In genomic region chr17:3730881-3731429, GRCh38 we compare ENCODE assay signal across 14 cellular contexts. TPM values are rescaled to one million over a fixed set of nuclear protein-coding genes. Genes with fewer than 3 reads are reported as not detected.
DNase-seq lines count a peak whose midpoint lies in the region; ATAC-seq and TF ChIP-seq lines count a peak whose summit lies in the region.
"Had no signal": no experiment of that assay in that cellular context is flagged by ENCODE, and none has a peak within 500 bp of the region (broad histone marks: within the 10 kb centered on the region; RNA-seq: fewer than 3 reads in every experiment).

No MANE protein-coding gene starts in this region.

- no peaks in the 10 kb centered on the region for H3K9me3 ChIP-seq in mesodermal cell (ENCODE audit: control insufficient read depth, low read length)

- H3K27ac ChIP-seq in mesodermal cell (ENCODE audit: low read depth, low read length, severe bottlenecking): peak overlapping the region; percentile 84

- peaks cover 8% of the 10 kb centered on the region for H3K4me1 ChIP-seq in mesodermal cell (ENCODE audit: control insufficient read depth, insufficient read depth, low read length, poor library complexity, severe bottlenecking)

- H3K4me3 ChIP-seq in choroid plexus epithelial cell (ENCODE audit: low read depth, low read length): peak overlapping the region; percentile 17
- H3K4me3 ChIP-seq in mesodermal cell (ENCODE audit: extremely low read depth, insufficient read depth, low read length, poor library complexity, severe bottlenecking): no peak overlapping the region

- ATAC-seq in HG03469 (IDR thresholded peaks at IDR 0.05; ENCODE audit: unreplicated experiment) (no peak), HG02759 (IDR thresholded peaks at IDR 0.05; ENCODE audit: unreplicated experiment) (no peak), GM18907 (IDR thresholded peaks at IDR 0.05; ENCODE audit: unreplicated experiment) (no peak)

- 0 out of 2 replicates have a peak, but pooled peaks cover 2% of the 10 kb centered on the region for H3K27me3 Mint-ChIP-seq in HFFc6 (ENCODE audit: insufficient read depth)
- H3K27me3 Mint-ChIP-seq: activated CD4-positive, alpha-beta memory T cell treated with anti-CD3 and anti-CD28 coated beads for 36 hours; memory B cell had no signal

- H3K36me3 Mint-ChIP-seq in HFFc6 (ENCODE audit: low read depth): peaks cover 8% of the 10 kb centered on the region; the same call in 1 of the 2 replicates
- H3K36me3 Mint-ChIP-seq: memory B cell had no signal

- peaks cover 27% of the 10 kb centered on the region for H3K36me3 ChIP-seq in mesodermal cell (ENCODE audit: control insufficient read depth, insufficient read depth, low read length)

- H3K9me3 Mint-ChIP-seq in HFFc6: no peaks in the 10 kb centered on the region
- H3K9me3 Mint-ChIP-seq: activated CD4-positive, alpha-beta memory T cell treated with anti-CD3 and anti-CD28 coated beads for 36 hours; memory B cell had no signal

- H3K27ac Mint-ChIP-seq in HFFc6: peak overlapping the region; percentile 45
- H3K27ac Mint-ChIP-seq: activated CD4-positive, alpha-beta memory T cell treated with anti-CD3 and anti-CD28 coated beads for 36 hours; memory B cell had no signal

- DNase-seq in AG08395 (ENCODE audit: low spot score) (peak; percentile 29), HFFc6 (peak; percentile 12), choroid plexus epithelial cell (ENCODE audit: low read depth) (peak; percentile 80), MV-4-11 (lab: John Stamatoyannopoulos, UW) (no peak)
- DNase-seq: activated CD4-positive, alpha-beta memory T cell treated with anti-CD3 and anti-CD28 coated beads for 36 hours; activated effector memory CD4-positive, alpha-beta T cell treated with Interleukin-2 at 50 U/mL for 16 hours; KG1; NCI-H146; NCI-H524 treated with DMSO at 0.1 percent for 48 hours had no signal

- H3K4me1 Mint-ChIP-seq in HFFc6 (ENCODE audit: low read depth): peaks cover 32% of the 10 kb centered on the region

- TF ChIP-seq CTCF in HFFc6 (IDR thresholded peaks at IDR 0.05) (no peak), choroid plexus epithelial cell (conservative IDR thresholded peaks at IDR 0.05; ENCODE audit: low read depth, low read length) (no peak)

- no peak overlapping the region; the same call in 1 of the 2 replicates for H3K4me3 Mint-ChIP-seq in HFFc6
- H3K4me3 Mint-ChIP-seq: activated CD4-positive, alpha-beta memory T cell treated with anti-CD3 and anti-CD28 coated beads for 36 hours; memory B cell had no signal

- WGBS in mesodermal cell (ENCODE audit: insufficient coverage in 2 of 2), 2 experiments: 43 to 51% methylated on average over 3 to 4 of the region's 9 CpGs

RNA-seq across cellular contexts. Expression of gene HASPIN, which starts 7.3 kb away (rescaled TPM):
- 1 to 10 TPM; 3.5 to 8.0 (median 7.0) TPM for total RNA-seq in HFFc6 (2021; fragmentation: NEBNext Ultra II Directional; extraction: Animal tissue kit (Norgen Biotek cat#: 25700))
- polyA plus RNA-seq in mesodermal cell (2013, experiment 1 of 2): 9.0 TPM
- polyA plus RNA-seq in mesodermal cell (2013, experiment 2 of 2): 8.5 TPM

RNA-seq across cellular contexts. Expression of gene P2RX5, which starts 35.0 kb away (rescaled TPM):
- total RNA-seq in HFFc6 (2021; fragmentation: NEBNext Ultra II Directional; extraction: Animal tissue kit (Norgen Biotek cat#: 25700)): 10 to 100 TPM in 2 of 6 experiments, 1 to 10 TPM in 4; 5.2 to 16.1 (median 7.0) TPM
- 0.74 TPM for polyA plus RNA-seq in mesodermal cell (2013, experiment 1 of 2)
- polyA plus RNA-seq in mesodermal cell (2013, experiment 2 of 2): 0.56 TPM
